ENCODE assay signal across 29 cellular contexts in the genomic region with DNA sequence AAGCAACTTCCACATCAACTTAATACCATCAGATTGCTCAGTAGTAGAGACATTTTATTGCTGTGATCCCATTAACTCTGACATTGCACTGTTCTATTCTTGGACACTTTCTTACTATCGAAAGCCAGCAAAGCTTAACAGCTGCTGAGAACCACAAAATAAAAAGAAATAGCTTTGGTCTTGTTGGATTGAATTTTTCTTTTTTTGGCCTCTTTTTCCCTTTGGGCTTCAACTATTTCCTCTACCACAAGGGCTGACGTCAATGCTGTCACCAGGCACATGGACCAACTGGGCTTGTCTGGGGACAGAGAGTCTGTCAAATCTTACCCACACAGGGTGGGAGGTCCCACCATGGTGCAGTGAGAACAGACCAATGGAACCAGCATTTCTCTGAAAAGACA.
DNase-seq lines count a peak whose midpoint lies in the region; ATAC-seq and TF ChIP-seq lines count a peak whose summit lies in the region.
"Had no signal": no experiment of that assay in that cellular context is flagged by ENCODE, and none has a peak within 500 bp of the region (broad histone marks: within the 10 kb centered on the region; RNA-seq: fewer than 3 reads in every experiment).

No MANE protein-coding gene starts in this region.

- no peaks in the 10 kb centered on the region for H3K9me3 ChIP-seq in body of pancreas
- H3K9me3 ChIP-seq in left ventricle myocardium inferior (replicated peaks) = peaks cover 7% of the 10 kb centered on the region
- no peaks in the 10 kb centered on the region for H3K9me3 ChIP-seq in psoas muscle
- H3K9me3 ChIP-seq in aorta (ENCODE audit: control insufficient read depth, low read length) = peaks cover 1% of the 10 kb centered on the region
- H3K9me3 ChIP-seq in esophagus squamous epithelium = no peaks in the 10 kb centered on the region
- H3K9me3 ChIP-seq: adrenal gland, mucosa of descending colon, transverse colon had no signal

- intact Hi-C loops in body of pancreas (cut with DNase I) = no loop called here
- intact Hi-C loops in left ventricle myocardium inferior (cut with micrococcal nuclease) = no loop called here
- intact Hi-C loops in psoas muscle (cut with DNase I) = no loop called here
- intact Hi-C loops in aorta (cut with DNase I) = no loop called here
- intact Hi-C loops in esophagus squamous epithelium (cut with DNase I) = no loop called here

- ATAC-seq in body of pancreas = peak; percentile 45
- peak in 3 of 4 donors; percentile 42 to 62 (median 60) for ATAC-seq in psoas muscle
- peak; percentile 46 for ATAC-seq in aorta (ENCODE audit: low FRiP score)
- ATAC-seq in T-cell (replicated peaks in 1 of 4) = no peak
- ATAC-seq: activated CD8-positive, alpha-beta T cell treated with anti-CD3 and anti-CD28 coated beads for 36 hours; mucosa of descending colon; Panc1 had no signal

- no peaks in the 10 kb centered on the region for H3K27me3 ChIP-seq in body of pancreas
- no peaks in the 10 kb centered on the region for H3K27me3 ChIP-seq in left ventricle myocardium inferior (ENCODE audit: low read depth)
- no peaks in the 10 kb centered on the region for H3K27me3 ChIP-seq in psoas muscle (ENCODE audit: insufficient read depth in 3 of 3, low read length in 2 of 3)
- no peaks in the 10 kb centered on the region for H3K27me3 ChIP-seq in aorta (ENCODE audit: control insufficient read depth in 1 of 2, insufficient read depth in 2 of 2, low read length in 1 of 2)
- H3K27me3 ChIP-seq in esophagus squamous epithelium = no peaks in the 10 kb centered on the region
- H3K27me3 ChIP-seq: adrenal gland, brain microvascular endothelial cell, ovary, spleen, stomach, transverse colon had no signal

- H3K27ac ChIP-seq in body of pancreas (no peak overlapping the region), left ventricle myocardium inferior (replicated peaks) (peak overlapping the region; percentile 80), psoas muscle (peak overlapping the region; percentile 65), aorta (ENCODE audit: low read depth in 1 of 2, low read length in 2 of 2) (no peak overlapping the region), esophagus squamous epithelium (peak overlapping the region in 1 of 4 donors; percentile 28)
- H3K27ac ChIP-seq: brain microvascular endothelial cell, GM23248, ovary, transverse colon had no signal

- H3K36me3 Mint-ChIP-seq in activated CD4-positive, alpha-beta memory T cell treated with anti-CD3 and anti-CD28 coated beads, Interleukin-2, amount 10 ng/mL, durations not matched to agents 7 days and 5 days (ENCODE audit: low read depth) = no peaks in the 10 kb centered on the region
- no peaks in the 10 kb centered on the region for H3K36me3 Mint-ChIP-seq in T-cell
- H3K36me3 Mint-ChIP-seq: CD14-positive monocyte had no signal

- H3K9me3 Mint-ChIP-seq in activated CD4-positive, alpha-beta memory T cell treated with anti-CD3 and anti-CD28 coated beads, Interleukin-2, amount 10 ng/mL, durations not matched to agents 7 days and 5 days = peaks cover 9% of the 10 kb centered on the region
- peaks cover 0 to 9% (median 5%) of the 10 kb centered on the region in 3 donors for H3K9me3 Mint-ChIP-seq in T-cell

- TF ChIP-seq POLR2A in body of pancreas (IDR thresholded peaks at IDR 0.05) (no peak), esophagus squamous epithelium (IDR thresholded peaks at IDR 0.05) (no peak)

- CTCF ChIA-PET in activated CD4-positive, alpha-beta memory T cell treated with anti-CD3 and anti-CD28 coated beads, Interleukin-2, amount 10 ng/mL, durations not matched to agents 7 days and 5 days (lab: Charles Lee) = no interaction called here
- CTCF ChIA-PET in T-cell (lab: Charles Lee) = no interaction called here

- no peak overlapping the region for H3K27ac Mint-ChIP-seq in activated CD4-positive, alpha-beta memory T cell treated with anti-CD3 and anti-CD28 coated beads, Interleukin-2, amount 10 ng/mL, durations not matched to agents 7 days and 5 days
- H3K27ac Mint-ChIP-seq in T-cell = no peak overlapping the region
- H3K27ac Mint-ChIP-seq: activated CD8-positive, alpha-beta T cell treated with anti-CD3 and anti-CD28 coated beads for 36 hours; activated naive CD4-positive, alpha-beta T cell treated with anti-CD3 and anti-CD28 coated beads for 36 hours; activated T-helper 1 cell treated with anti-CD3 and anti-CD28 coated beads, Interleukin-12 subunit alpha, Interleukin-12 subunit beta, Interleukin-2, Interleukin-4 antibody, amounts not matched to agents 30 ng/mL and 10 ng/mL and 1 ng/mL, durations not matched to agents 14 hours and 24 hours and 36 hours; CD14-positive monocyte; T-helper 2 cell treated with Interferon-gamma antibody and Interleukin-4, amounts not matched to agents 5 μg/mL and 100 μg/mL, for 36 hours had no signal

- H3K4me1 ChIP-seq in body of pancreas = no peaks in the 10 kb centered on the region
- H3K4me1 ChIP-seq in left ventricle myocardium inferior = peaks cover 61% of the 10 kb centered on the region
- H3K4me1 ChIP-seq in psoas muscle = peaks cover 17% of the 10 kb centered on the region
- peaks cover 0 to 7% of the 10 kb centered on the region in 2 donors for H3K4me1 ChIP-seq in aorta (ENCODE audit: control insufficient read depth in 1 of 2, insufficient read depth in 2 of 2, low read length in 2 of 2)
- H3K4me1 ChIP-seq in esophagus squamous epithelium = no peaks in the 10 kb centered on the region
- H3K4me1 ChIP-seq: adrenal gland, spleen, stomach, transverse colon had no signal

- no peak overlapping the region for H3K4me3 ChIP-seq in body of pancreas
- no peak overlapping the region for H3K4me3 ChIP-seq in left ventricle myocardium inferior
- H3K4me3 ChIP-seq in psoas muscle = no peak overlapping the region
- H3K4me3 ChIP-seq in aorta (ENCODE audit: low read length in 2 of 2) = no peak overlapping the region
- H3K4me3 ChIP-seq in esophagus squamous epithelium = no peak overlapping the region
- H3K4me3 ChIP-seq: adrenal gland, GM23248, lung, mucosa of descending colon, ovary, spleen, stomach, transverse colon had no signal

- peaks cover 2% of the 10 kb centered on the region for H3K4me1 Mint-ChIP-seq in activated CD4-positive, alpha-beta memory T cell treated with anti-CD3 and anti-CD28 coated beads, Interleukin-2, amount 10 ng/mL, durations not matched to agents 7 days and 5 days
- no peaks in the 10 kb centered on the region for H3K4me1 Mint-ChIP-seq in T-cell
- H3K4me1 Mint-ChIP-seq: CD14-positive monocyte had no signal

- POLR2A ChIA-PET in activated CD4-positive, alpha-beta memory T cell treated with anti-CD3 and anti-CD28 coated beads, Interleukin-2, amount 10 ng/mL, durations not matched to agents 7 days and 5 days (lab: Charles Lee) = no interaction called here
- POLR2A ChIA-PET in T-cell (lab: Charles Lee) = no interaction called here

- WGBS in body of pancreas, 2 donors = 88 to 92% methylated on average over 2 of the region's 2 CpGs
- WGBS in psoas muscle, 3 donors = 33 to 59% (median 42%) methylated on average over 2 of the region's 2 CpGs
- 5 to 8% methylated on average over 2 of the region's 2 CpGs for WGBS in aorta, 2 donors
- 53 to 60% methylated on average over 2 of the region's 2 CpGs for WGBS in esophagus squamous epithelium, 2 donors

- peaks cover 7% of the 10 kb centered on the region for H3K27me3 Mint-ChIP-seq in activated CD4-positive, alpha-beta memory T cell treated with anti-CD3 and anti-CD28 coated beads, Interleukin-2, amount 10 ng/mL, durations not matched to agents 7 days and 5 days
- H3K27me3 Mint-ChIP-seq in T-cell = peaks cover 17 to 21% of the 10 kb centered on the region in 2 donors

- TF ChIP-seq CTCF in body of pancreas (IDR thresholded peaks at IDR 0.05) (no peak), left ventricle myocardium inferior (IDR thresholded peaks at IDR 0.05; ENCODE audit: borderline replicate concordance) (no peak), psoas muscle (IDR thresholded peaks at IDR 0.05) (no peak), esophagus squamous epithelium (IDR thresholded peaks at IDR 0.05) (no peak)

- no peak for DNase-seq in body of pancreas
- DNase-seq in left ventricle myocardium inferior = peak; percentile 33
- peak in 1 of 2 donors; percentile 62 for DNase-seq in psoas muscle
- DNase-seq in aorta = peak in 1 of 2 donors; percentile 46
- no peak for DNase-seq in activated CD4-positive, alpha-beta memory T cell treated with anti-CD3 and anti-CD28 coated beads, Interleukin-2, amount 10 ng/mL, durations not matched to agents 7 days and 5 days
- DNase-seq in esophagus squamous epithelium (lab: John Stamatoyannopoulos, UW) = no peak
- no peak for DNase-seq in T-cell
- DNase-seq: activated CD8-positive, alpha-beta memory T cell treated with anti-CD3 and anti-CD28 coated beads, Interleukin-2, amount 50 U/mL, for 48 hours; activated CD8-positive, alpha-beta T cell treated with anti-CD3 and anti-CD28 coated beads for 36 hours; activated naive CD4-positive, alpha-beta T cell treated with anti-CD3 and anti-CD28 coated beads for 36 hours; brain microvascular endothelial cell; DND-41; GF-D8; GM23248; IMR-90; mucosa of descending colon; NCI-H2107; ovary; SHP77 treated with DMSO at 0.1 percent for 48 hours; spleen; stimulated activated CD4-positive, alpha-beta T cell treated with anti-CD3 and anti-CD28 coated beads, Interleukin-2, amount 100 ng/mL, for 48 hours; stomach; transverse colon had no signal

- H3K4me3 Mint-ChIP-seq in activated CD4-positive, alpha-beta memory T cell treated with anti-CD3 and anti-CD28 coated beads, Interleukin-2, amount 10 ng/mL, durations not matched to agents 7 days and 5 days = no peak overlapping the region
- H3K4me3 Mint-ChIP-seq in T-cell = no peak overlapping the region
- H3K4me3 Mint-ChIP-seq: activated CD8-positive, alpha-beta T cell treated with anti-CD3 and anti-CD28 coated beads for 36 hours; activated naive CD4-positive, alpha-beta T cell treated with anti-CD3 and anti-CD28 coated beads for 36 hours; activated T-helper 1 cell treated with anti-CD3 and anti-CD28 coated beads, Interleukin-12 subunit alpha, Interleukin-12 subunit beta, Interleukin-2, Interleukin-4 antibody, amounts not matched to agents 30 ng/mL and 10 ng/mL and 1 ng/mL, durations not matched to agents 14 hours and 24 hours and 36 hours; CD14-positive monocyte; T-helper 2 cell treated with Interferon-gamma antibody and Interleukin-4, amounts not matched to agents 5 μg/mL and 100 μg/mL, for 36 hours had no signal

- H3K36me3 ChIP-seq in body of pancreas (replicated peaks in 1 of 2; ENCODE audit: insufficient read depth in 1 of 2, low read depth in 2 of 2) = no peaks in the 10 kb centered on the region
- H3K36me3 ChIP-seq in left ventricle myocardium inferior = peaks cover 11% of the 10 kb centered on the region
- H3K36me3 ChIP-seq in psoas muscle (ENCODE audit: insufficient read depth in 1 of 2, low read depth in 1 of 2) = no peaks in the 10 kb centered on the region
- peaks cover 8 to 12% of the 10 kb centered on the region in 2 donors for H3K36me3 ChIP-seq in aorta (ENCODE audit: control insufficient read depth in 1 of 2, insufficient read depth in 2 of 2, low read length in 1 of 2)
- H3K36me3 ChIP-seq in esophagus squamous epithelium = no peaks in the 10 kb centered on the region
- H3K36me3 ChIP-seq: adrenal gland, brain microvascular endothelial cell, ovary, spleen, transverse colon had no signal

Comparison
In these comparisons a context has a peak if more than half of its experiments do, and no peak if none do; other contexts are left out.
1. ATAC-seq: peak in body of pancreas (single experiment), psoas muscle (3 of 4) and aorta (single experiment); none in T-cell (0 of 4).
2. H3K27ac ChIP-seq: peak in left ventricle myocardium inferior (single experiment) and psoas muscle (single experiment); none in body of pancreas (0 of 4) and aorta (0 of 2).